Comparison of ENCODE assay signal across 18 cellular contexts in the genomic region with DNA sequence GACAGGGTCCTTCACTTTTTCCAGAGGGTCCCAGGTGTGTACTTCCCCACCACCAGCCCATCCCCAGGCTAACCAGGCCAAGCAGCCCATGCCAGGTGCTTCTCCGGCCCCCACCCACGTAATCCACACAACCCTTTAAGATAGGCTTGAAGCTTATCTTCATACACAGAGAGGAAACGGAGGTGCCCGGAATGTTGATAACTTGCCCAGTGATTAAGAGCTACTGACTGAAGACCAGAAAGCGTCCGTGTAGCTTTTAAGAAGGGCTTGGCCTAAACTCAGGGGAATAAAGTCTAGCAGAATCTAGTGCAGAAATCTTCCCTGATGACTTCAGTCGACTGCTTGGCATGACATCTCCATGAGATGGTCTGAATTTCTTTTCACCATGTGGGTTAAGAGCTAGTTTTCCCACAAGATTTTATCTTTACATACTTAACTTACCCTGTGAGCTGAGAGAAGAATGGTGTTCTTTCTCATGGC.
DNase-seq lines count a peak whose midpoint lies in the region; ATAC-seq, FAIRE-seq and TF ChIP-seq lines count a peak whose summit lies in the region.
"Had no signal": no experiment of that assay in that cellular context is flagged by ENCODE, and none has a peak within 500 bp of the region (broad histone marks: within the 10 kb centered on the region; RNA-seq: fewer than 3 reads in every experiment).

No MANE protein-coding gene starts in this region.

- ATAC-seq in HG02571 (IDR thresholded peaks at IDR 0.05; ENCODE audit: unreplicated experiment): no peak
- no peak for ATAC-seq in GM18511 (IDR thresholded peaks at IDR 0.05; ENCODE audit: unreplicated experiment)
- ATAC-seq: right lobe of liver; stimulated activated naive CD8-positive, alpha-beta T cell treated with anti-CD3 and anti-CD28 coated beads, Interleukin-15, amount 100 ng/mL, for 72 hours had no signal

- H3K36me3 ChIP-seq in small intestine (ENCODE audit: control insufficient read depth in 2 of 2, insufficient read depth in 2 of 2, low read length in 2 of 2): peaks cover 0 to 2% of the 10 kb centered on the region in 2 donors

- 14 to 49% (median 40%) methylated on average over 7 of the region's 7 CpGs for WGBS in small intestine, 3 donors

- H3K9me3 ChIP-seq in small intestine (ENCODE audit: control insufficient read depth, low read depth): no peaks in the 10 kb centered on the region
- H3K9me3 ChIP-seq: HAP-1, right lobe of liver had no signal

- no peak for TF ChIP-seq CTCF in astrocyte of the spinal cord (IDR thresholded peaks at IDR 0.05; ENCODE audit: low read depth, low read length)

- FAIRE-seq in small intestine (lab: Jason Lieb, UNC): no peak
- FAIRE-seq: frontal cortex, islet of Langerhans had no signal

- in situ Hi-C loops in astrocyte of the spinal cord (cut with HindIII; ENCODE audit: low sequenced_read_pairs): no loop called here

- H3K4me3 ChIP-seq in astrocyte of the spinal cord (ENCODE audit: low read depth, low read length) (no peak overlapping the region), small intestine (ENCODE audit: low read depth in 1 of 2, low read length in 2 of 2) (no peak overlapping the region)
- H3K4me3 ChIP-seq: dorsolateral prefrontal cortex, HAP-1, right lobe of liver had no signal

- H3K27ac ChIP-seq in small intestine (ENCODE audit: low read depth in 1 of 2, low read length in 1 of 2): peak overlapping the region in 1 of 2 donors; percentile 57
- H3K27ac ChIP-seq: right lobe of liver had no signal

- H3K4me1 ChIP-seq in small intestine (ENCODE audit: control insufficient read depth in 2 of 2, insufficient read depth in 1 of 2, low read depth in 1 of 2, low read length in 1 of 2): peaks cover 5 to 19% of the 10 kb centered on the region in 2 donors
- H3K4me1 ChIP-seq: HAP-1 had no signal

- H3K27me3 ChIP-seq in small intestine (ENCODE audit: control insufficient read depth in 2 of 2, insufficient read depth in 2 of 2, low read length in 2 of 2): no peaks in the 10 kb centered on the region
- H3K27me3 ChIP-seq: dorsolateral prefrontal cortex, right lobe of liver had no signal

- peak in 71 of 76 experiments; percentile 12 to 85 (median 59) for DNase-seq in HUDEP-2 (lab: John Stamatoyannopoulos, UW; ENCODE audit: unreplicated experiment in 76 of 76)
- DNase-seq in astrocyte of the spinal cord (ENCODE audit: low read depth, low spot score): peak; percentile 16
- DNase-seq in iris pigment epithelial cell (ENCODE audit: low read depth): peak; percentile 60
- DNase-seq in small intestine: peak; percentile 75
- DNase-seq in CD1c-positive myeloid dendritic cell (ENCODE audit: extremely low spot score): no peak
- no peak for DNase-seq in SIG-M5 treated with dmso at 0.1 percent for 504 hours (lab: John Stamatoyannopoulos, UW; ENCODE audit: unreplicated experiment)
- DNase-seq: activated naive CD4-positive, alpha-beta T cell treated with anti-CD3 and anti-CD28 coated beads, Interleukin-2, amount 50 U/mL, for 16 hours; dorsolateral prefrontal cortex; Kasumi-1; NCI-H187; right lobe of liver; SHP77; stimulated activated naive CD8-positive, alpha-beta T cell treated with anti-CD3 and anti-CD28 coated beads, Interleukin-15, amount 100 ng/mL, for 72 hours had no signal

Comparison
In these comparisons a context has a peak if more than half of its experiments do, and no peak if none do; other contexts are left out.
1. DNase-seq: peak in HUDEP-2 (71 of 76), astrocyte of the spinal cord (single experiment), iris pigment epithelial cell (single experiment) and small intestine (single experiment); none in CD1c-positive myeloid dendritic cell (single experiment) and SIG-M5 treated with dmso at 0.1 percent for 504 hours (single experiment).